Comparison of ENCODE assay signal across 20 cellular contexts in the genomic region with DNA sequence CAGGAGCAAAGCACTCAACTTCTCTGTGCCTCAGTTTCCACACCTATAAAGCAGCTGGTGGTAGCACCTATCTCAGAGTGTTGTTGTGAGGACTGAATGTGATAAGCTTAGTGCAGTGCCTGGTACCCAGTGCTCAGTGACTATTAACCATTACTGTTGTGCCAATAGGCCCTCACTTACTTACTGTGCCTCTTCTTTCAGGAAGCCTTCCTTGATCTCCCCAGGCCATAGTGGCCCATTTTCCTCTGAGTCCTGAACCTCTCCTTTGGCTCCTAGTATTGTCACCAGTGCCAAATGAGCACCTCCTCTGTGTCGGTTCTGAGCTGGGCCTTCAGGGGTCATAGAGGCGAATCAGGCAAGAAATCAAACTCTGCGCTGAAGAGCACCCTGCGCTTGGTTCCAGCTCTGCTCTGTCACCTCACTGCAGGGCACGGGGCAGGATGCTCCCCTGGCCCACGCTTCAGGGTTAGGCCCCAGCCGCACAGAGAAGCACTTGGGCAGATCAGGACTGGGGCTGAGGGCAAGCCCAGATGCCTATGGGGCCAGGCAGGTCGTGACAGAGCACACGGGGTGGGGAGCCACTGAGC. TPM values are rescaled to one million over a fixed set of nuclear protein-coding genes. Genes with fewer than 3 reads are reported as not detected.
DNase-seq lines count a peak whose midpoint lies in the region; ATAC-seq, FAIRE-seq and TF ChIP-seq lines count a peak whose summit lies in the region.
"Had no signal": no experiment of that assay in that cellular context is flagged by ENCODE, and none has a peak within 500 bp of the region (broad histone marks: within the 10 kb centered on the region; RNA-seq: fewer than 3 reads in every experiment).

No MANE protein-coding gene starts in this region.

- no TSS peak for BruUV-seq in K562 (replicated peaks; lab: Mats Ljungman, UMichigan)

- no peaks in the 10 kb centered on the region for H3K9me1 ChIP-seq in K562 (ENCODE audit: control insufficient read depth, insufficient read depth, low read length)

- no peak for ATAC-seq in A549
- ATAC-seq in K562, result no peak
- ATAC-seq in GM19455 (IDR thresholded peaks at IDR 0.05; ENCODE audit: unreplicated experiment), result no peak
- no peak for ATAC-seq in Right ventricle myocardium inferior
- ATAC-seq: HepG2 had no signal

- H3K4me1 ChIP-seq in A549, result peaks cover 8% of the 10 kb centered on the region; the same call in 2 of the 3 replicates
- peaks cover 67% of the 10 kb centered on the region for H3K4me1 ChIP-seq in BLaER1
- H3K4me1 ChIP-seq in K562 (replicated peaks in 1 of 2; ENCODE audit: control insufficient read depth in 2 of 2, insufficient read depth in 2 of 2, low read length in 2 of 2), result peaks cover 2 to 18% of the 10 kb centered on the region in 2 experiments; a peak in 3 of 5 replicates
- peaks cover 13% of the 10 kb centered on the region for H3K4me1 ChIP-seq in osteoblast (ENCODE audit: insufficient read depth, low read length)

- TF ChIP-seq RAD21 in A549 (conservative IDR thresholded peaks at IDR 0.05 in 1 of 2, IDR thresholded peaks at IDR 0.05 in 1 of 2) (no peak), K562 (CRISPR knock-in tag; conservative IDR thresholded peaks at IDR 0.05 in 1 of 2, IDR thresholded peaks at IDR 0.05 in 1 of 2) (no peak)

- TF ChIP-seq CTCF in A549 (IDR thresholded peaks at IDR 0.05) (no peak), K562 (IDR thresholded peaks at IDR 0.05 in 2 of 3, conservative IDR thresholded peaks at IDR 0.05 in 1 of 3; ENCODE audit: insufficient read depth in 2 of 3, low read depth in 1 of 3, low read length in 3 of 3) (no peak), osteoblast (IDR thresholded peaks at IDR 0.05; ENCODE audit: extremely low read depth, low read depth, low read length) (no peak)

- H3K4me3 ChIP-seq in A549 (no peak overlapping the region), BLaER1 (no peak overlapping the region), K562 (no peak overlapping the region), osteoblast (ENCODE audit: insufficient read depth, low read length) (no peak overlapping the region)

- in situ Hi-C loops in K562 (cut with MboI), result no loop called here

- H3K79me2 ChIP-seq in K562 (ENCODE audit: control insufficient read depth, insufficient read depth, low read length) (no peaks in the 10 kb centered on the region), osteoblast (ENCODE audit: insufficient read depth, low read length) (peaks cover 8% of the 10 kb centered on the region)

- TF ChIP-seq POLR2A in A549 (IDR thresholded peaks at IDR 0.05; ENCODE audit: low read length) (no peak), K562 (conservative IDR thresholded peaks at IDR 0.05) (no peak)

- POLR2A ChIA-PET in A549 (lab: Yijun Ruan, JAX) (no interaction called here), K562 (lab: Yijun Ruan, JAX) (no interaction called here)

- no peaks in the 10 kb centered on the region for H3K36me3 ChIP-seq in BLaER1
- H3K36me3 ChIP-seq in K562 (ENCODE audit: control insufficient read depth, insufficient read depth, low read length), result no peaks in the 10 kb centered on the region
- H3K36me3 ChIP-seq in osteoblast (ENCODE audit: insufficient read depth, low read length), result no peaks in the 10 kb centered on the region

- H3K9me3 ChIP-seq in A549, result no peaks in the 10 kb centered on the region
- no peaks in the 10 kb centered on the region for H3K9me3 ChIP-seq in BLaER1
- no peaks in the 10 kb centered on the region for H3K9me3 ChIP-seq in K562 (replicated peaks; ENCODE audit: control insufficient read depth, insufficient read depth, low read depth, low read length)
- no peaks in the 10 kb centered on the region for H3K9me3 ChIP-seq in osteoblast (ENCODE audit: low read depth, low read length)

- intact Hi-C loops in K562 (cut with micrococcal nuclease), result no loop called here
- intact Hi-C loops in Right ventricle myocardium inferior (cut with DNase I), result no loop called here

- CTCF ChIA-PET in A549 (lab: Yijun Ruan, JAX) (interaction anchor here (0.5 to 1.7 kb wide), 2 partner anchors 40 to 54 kb away, joined by 3 to 6 read pairs; no protein-coding TSS in a partner anchor), K562 (lab: Yijun Ruan, JAX; ENCODE audit: low intra/inter-chr PET ratio) (no interaction called here)

- DNase-seq in A549 (ENCODE audit: low read depth in 1 of 2, low spot score in 1 of 2) (no peak), K562 (ENCODE audit: extremely low read depth in 1 of 4, low spot score in 3 of 4) (no peak), osteoblast (ENCODE audit: insufficient read length, low spot score, missing footprints) (peak; percentile 67), Right ventricle myocardium inferior (ENCODE audit: missing footprints) (no peak)
- DNase-seq: AML-193; CD4-positive, alpha-beta memory T cell; DMS153; DMS79; GDM1; HCEC 1CT had no signal

- no peaks in the 10 kb centered on the region for H4K20me1 ChIP-seq in BLaER1
- no peaks in the 10 kb centered on the region; the same call in 1 of the 2 replicates for H4K20me1 ChIP-seq in K562 (replicated peaks; ENCODE audit: control insufficient read depth, insufficient read depth, low read length)
- no peaks in the 10 kb centered on the region for H4K20me1 ChIP-seq in osteoblast (ENCODE audit: insufficient read depth, low read length)

- H3K27me3 ChIP-seq in BLaER1 (no peaks in the 10 kb centered on the region), K562 (ENCODE audit: control insufficient read depth in 2 of 2, insufficient read depth in 2 of 2, low read length in 2 of 2) (no peaks in the 10 kb centered on the region), osteoblast (ENCODE audit: insufficient read depth, low read length) (no peaks in the 10 kb centered on the region)

- H3K9ac ChIP-seq in BLaER1, result no peak overlapping the region
- no peak overlapping the region for H3K9ac ChIP-seq in K562 (ENCODE audit: insufficient read depth in 1 of 2, low read depth in 2 of 2, low read length in 2 of 2)
- H3K9ac ChIP-seq: KMS-11 had no signal

- H3K4me2 ChIP-seq in A549 (no peak overlapping the region), BLaER1 (no peak overlapping the region), K562 (ENCODE audit: insufficient read depth, low read length) (no peak overlapping the region), osteoblast (ENCODE audit: insufficient read depth, low read length) (no peak overlapping the region)
- H3K4me2 ChIP-seq: KMS-11 had no signal

- TF ChIP-seq EP300 in A549 (IDR thresholded peaks at IDR 0.05), result no peak
- TF ChIP-seq EP300 in K562 (IDR thresholded peaks at IDR 0.05; ENCODE audit: low read length), result no peak

- FAIRE-seq in A549 (lab: Jason Lieb, UNC) (no peak), K562 (lab: Jason Lieb, UNC) (no peak)
- FAIRE-seq: A204.1, GM12892, H1, HepG2 had no signal

- no peak overlapping the region for H3K27ac ChIP-seq in A549
- H3K27ac ChIP-seq in BLaER1, result 0 out of 2 replicates have a peak overlapping the region, but pooled peaks have one; percentile 9
- no peak overlapping the region for H3K27ac ChIP-seq in K562 (ENCODE audit: extremely low read depth, low read depth, low read length)
- no peak overlapping the region for H3K27ac ChIP-seq in osteoblast (ENCODE audit: low read depth, low read length)
- H3K27ac ChIP-seq: KMS-11 had no signal

- 79% methylated on average over 9 of the region's 9 CpGs for WGBS in A549 (ENCODE audit: missing lambda C conversion rate)
- 42% methylated on average over 6 of the region's 9 CpGs for WGBS in K562 (ENCODE audit: insufficient coverage, low coverage, missing lambda C conversion rate)

- H2AFZ ChIP-seq in K562 (ENCODE audit: low read depth, low read length) (no peak overlapping the region), osteoblast (ENCODE audit: low read length) (no peak overlapping the region)

RNA-seq across cellular contexts. Expression of gene CALHM1, which starts 2.5 kb away (rescaled TPM):
- not detected in 2 replicates for polyA plus RNA-seq in A549 (2011; rRNA removed)
- not detected in 2 replicates for polyA plus RNA-seq in A549 (2012; cell fraction: cytosol; rRNA removed)
- polyA plus RNA-seq in A549 (2012; cell fraction: nucleus; rRNA removed), result not detected in 2 replicates
- polyA plus RNA-seq in A549 (2017; fragmentation: RNase III; extraction: RNeasy Plus Mini Kit Qiagen cat#74134 plus additional on column Dnase treatment), result not detected in 3 replicates
- polyA minus RNA-seq in A549 (2011; rRNA and poly(A)+ RNA removed), result not detected in 2 replicates
- total RNA-seq in K562 (2011; cell fraction: chromatin; rRNA removed; ENCODE audit: low replicate concordance), result not detected in 2 replicates
- total RNA-seq in K562 (2011; cell fraction: nucleolus; rRNA removed), result not detected in 2 replicates
- total RNA-seq in K562 (2011; cell fraction: nucleoplasm; rRNA removed), result not detected in 2 replicates
- not detected in 2 replicates for total RNA-seq in K562 (2014; rRNA removed)
- total RNA-seq in K562 (2014; rRNA removed; fragmentation: Illumina TruSeq; extraction: Trizol), result not detected in 2 replicates
- total RNA-seq in K562 (2015; rRNA removed; fragmentation: Illumina TruSeq; extraction: Trizol), result not detected in 2 replicates
- not detected in 2 replicates for total RNA-seq in K562 (2021)
- not detected in 2 replicates for polyA plus RNA-seq in K562 (2011; rRNA removed)
- polyA plus RNA-seq in K562 (2011; cell fraction: cytosol; rRNA removed), result not detected in 2 replicates
- polyA plus RNA-seq in K562 (2011; cell fraction: nucleus; rRNA removed), result not detected in 2 replicates
- polyA plus RNA-seq in K562 (2012), result not detected in 2 replicates
- polyA plus RNA-seq in K562 (2014; fragmentation: Illumina TruSeq; extraction: Trizol), result not detected in 2 replicates
- under 1 TPM in 1 of 2 experiments, not detected in 1; 0.03 TPM for polyA plus RNA-seq in K562 (2014; fragmentation: Nextera tagmentation; extraction: Ambion mirVana)
- polyA plus RNA-seq in K562 (2014; rRNA removed), result not detected in 2 replicates
- not detected in 2 replicates for polyA minus RNA-seq in K562 (2011; rRNA and poly(A)+ RNA removed)
- not detected in 2 replicates for polyA minus RNA-seq in K562 (2011; cell fraction: cytosol; rRNA and poly(A)+ RNA removed)
- not detected in 2 replicates for polyA minus RNA-seq in K562 (2011; cell fraction: nucleus; rRNA and poly(A)+ RNA removed)
- total RNA-seq in osteoblast, result not detected in 2 replicates
- total RNA-seq in Right ventricle myocardium inferior, result not detected
- total RNA-seq: CD4-positive, alpha-beta memory T cell; Daoy had no signal
- polyA plus RNA-seq: BJ; CD14-positive monocyte; CD4-positive, alpha-beta memory T cell; HepG2 had no signal

RNA-seq across cellular contexts. Expression of gene CALHM2, which starts 4.0 kb away (rescaled TPM):
- polyA plus RNA-seq in A549 (2011; rRNA removed) (2.5 and 3.6 TPM in 2 replicates), A549 (2017; fragmentation: RNase III; extraction: RNeasy Plus Mini Kit Qiagen cat#74134 plus additional on column Dnase treatment) (1.9 to 2.7 TPM (median 2.6 TPM) in 3 replicates), K562 (2011; rRNA removed) (0.08 and 0.39 TPM in 2 replicates), K562 (2014; fragmentation: Illumina TruSeq; extraction: Trizol) (not detected in 2 replicates), K562 (2014; fragmentation: Nextera tagmentation; extraction: Ambion mirVana) (under 1 TPM; 0.13 to 0.14 TPM), K562 (2014; rRNA removed) (not detected in 2 replicates)
- 2.4 and 3.0 TPM in 2 replicates for polyA plus RNA-seq in A549 (2012; cell fraction: cytosol; rRNA removed)
- polyA plus RNA-seq in A549 (2012; cell fraction: nucleus; rRNA removed), result 3.1 and 3.8 TPM in 2 replicates
- 3.4 and 4.1 TPM in 2 replicates for polyA minus RNA-seq in A549 (2011; rRNA and poly(A)+ RNA removed)
- not detected in 2 replicates for total RNA-seq in K562 (2011; cell fraction: chromatin; rRNA removed; ENCODE audit: low replicate concordance)
- not detected in 2 replicates for total RNA-seq in K562 (2011; cell fraction: nucleolus; rRNA removed)
- total RNA-seq in K562 (2011; cell fraction: nucleoplasm; rRNA removed), result not detected in 2 replicates
- total RNA-seq in K562 (2014; rRNA removed) (not detected in 2 replicates), K562 (2014; rRNA removed; fragmentation: Illumina TruSeq; extraction: Trizol) (not detected in 2 replicates), K562 (2015; rRNA removed; fragmentation: Illumina TruSeq; extraction: Trizol) (not detected in 2 replicates), K562 (2021) (0.16 TPM in 1 of 2 replicates, not detected in the other), osteoblast (54.6 and 56.3 TPM in 2 replicates), Right ventricle myocardium inferior (15.2 TPM)
- 0.10 and 0.41 TPM in 2 replicates for polyA plus RNA-seq in K562 (2011; cell fraction: cytosol; rRNA removed)
- polyA plus RNA-seq in K562 (2011; cell fraction: nucleus; rRNA removed), result 0.17 and 0.35 TPM in 2 replicates
- 1.3 and 1.7 TPM in 2 replicates for polyA plus RNA-seq in K562 (2012)
- not detected in 2 replicates for polyA minus RNA-seq in K562 (2011; rRNA and poly(A)+ RNA removed)
- 0.73 TPM in 1 of 2 replicates, not detected in the other for polyA minus RNA-seq in K562 (2011; cell fraction: cytosol; rRNA and poly(A)+ RNA removed)
- polyA minus RNA-seq in K562 (2011; cell fraction: nucleus; rRNA and poly(A)+ RNA removed), result 0.22 TPM in 1 of 2 replicates, not detected in the other
- total RNA-seq: HepG2 had no signal

RNA-seq across cellular contexts. Expression of gene CALHM3, which starts 22.9 kb away (rescaled TPM):
- polyA plus RNA-seq in A549 (2011; rRNA removed) (0.08 and 0.17 TPM in 2 replicates), A549 (2017; fragmentation: RNase III; extraction: RNeasy Plus Mini Kit Qiagen cat#74134 plus additional on column Dnase treatment) (0.09 to 0.21 TPM (median 0.17 TPM) in 3 replicates), K562 (2011; rRNA removed) (not detected in 2 replicates), K562 (2014; fragmentation: Illumina TruSeq; extraction: Trizol) (not detected in 2 replicates), K562 (2014; fragmentation: Nextera tagmentation; extraction: Ambion mirVana) (not detected), K562 (2014; rRNA removed) (not detected in 2 replicates)
- 0.11 and 0.13 TPM in 2 replicates for polyA plus RNA-seq in A549 (2012; cell fraction: cytosol; rRNA removed)
- 0.10 and 0.34 TPM in 2 replicates for polyA plus RNA-seq in A549 (2012; cell fraction: nucleus; rRNA removed)
- polyA minus RNA-seq in A549 (2011; rRNA and poly(A)+ RNA removed), result not detected in 2 replicates
- total RNA-seq in K562 (2011; cell fraction: chromatin; rRNA removed; ENCODE audit: low replicate concordance), result not detected in 2 replicates
- total RNA-seq in K562 (2011; cell fraction: nucleolus; rRNA removed), result not detected in 2 replicates
- not detected in 2 replicates for total RNA-seq in K562 (2011; cell fraction: nucleoplasm; rRNA removed)
- total RNA-seq in K562 (2014; rRNA removed) (not detected in 2 replicates), K562 (2014; rRNA removed; fragmentation: Illumina TruSeq; extraction: Trizol) (not detected in 2 replicates), K562 (2015; rRNA removed; fragmentation: Illumina TruSeq; extraction: Trizol) (not detected in 2 replicates), K562 (2021) (not detected in 2 replicates), osteoblast (not detected in 2 replicates), Right ventricle myocardium inferior (not detected)
- polyA plus RNA-seq in K562 (2011; cell fraction: cytosol; rRNA removed), result not detected in 2 replicates
- not detected in 2 replicates for polyA plus RNA-seq in K562 (2011; cell fraction: nucleus; rRNA removed)
- 0.10 TPM in 1 of 2 replicates, not detected in the other for polyA plus RNA-seq in K562 (2012)
- not detected in 2 replicates for polyA minus RNA-seq in K562 (2011; rRNA and poly(A)+ RNA removed)
- polyA minus RNA-seq in K562 (2011; cell fraction: cytosol; rRNA and poly(A)+ RNA removed), result not detected in 2 replicates
- polyA minus RNA-seq in K562 (2011; cell fraction: nucleus; rRNA and poly(A)+ RNA removed), result not detected in 2 replicates
- total RNA-seq: CD4-positive, alpha-beta memory T cell; HepG2 had no signal
- polyA plus RNA-seq: CD4-positive, alpha-beta memory T cell; HepG2 had no signal

RNA-seq across cellular contexts. Expression of gene NEURL1, which starts 37.3 kb away (rescaled TPM):
- 0.06 and 0.09 TPM in 2 replicates for polyA plus RNA-seq in A549 (2011; rRNA removed)
- 0.07 and 0.09 TPM in 2 replicates for polyA plus RNA-seq in A549 (2012; cell fraction: cytosol; rRNA removed)
- 0.24 and 0.61 TPM in 2 replicates for polyA plus RNA-seq in A549 (2012; cell fraction: nucleus; rRNA removed)
- 0.12 to 0.37 TPM (median 0.26 TPM) in 3 replicates for polyA plus RNA-seq in A549 (2017; fragmentation: RNase III; extraction: RNeasy Plus Mini Kit Qiagen cat#74134 plus additional on column Dnase treatment)
- polyA minus RNA-seq in A549 (2011; rRNA and poly(A)+ RNA removed), result 0.15 and 0.66 TPM in 2 replicates
- total RNA-seq in K562 (2011; cell fraction: chromatin; rRNA removed; ENCODE audit: low replicate concordance), result 1.3 TPM in 1 of 2 replicates, not detected in the other
- total RNA-seq in K562 (2011; cell fraction: nucleolus; rRNA removed), result 0.39 and 1.3 TPM in 2 replicates
- total RNA-seq in K562 (2011; cell fraction: nucleoplasm; rRNA removed), result 0.22 and 0.84 TPM in 2 replicates
- 0.08 and 0.45 TPM in 2 replicates for total RNA-seq in K562 (2014; rRNA removed)
- total RNA-seq in K562 (2014; rRNA removed; fragmentation: Illumina TruSeq; extraction: Trizol), result not detected in 2 replicates
- total RNA-seq in K562 (2015; rRNA removed; fragmentation: Illumina TruSeq; extraction: Trizol), result not detected in 2 replicates
- total RNA-seq in K562 (2021), result 0.11 and 0.20 TPM in 2 replicates
- 0.20 and 0.21 TPM in 2 replicates for polyA plus RNA-seq in K562 (2011; rRNA removed)
- polyA plus RNA-seq in K562 (2011; cell fraction: cytosol; rRNA removed), result 0.43 and 1.3 TPM in 2 replicates
- polyA plus RNA-seq in K562 (2011; cell fraction: nucleus; rRNA removed), result 0.38 and 2.3 TPM in 2 replicates
- polyA plus RNA-seq in K562 (2012), result 0.20 and 0.24 TPM in 2 replicates
- polyA plus RNA-seq in K562 (2014; fragmentation: Illumina TruSeq; extraction: Trizol), result 0.26 TPM in 1 of 2 replicates, not detected in the other
- under 1 TPM in 1 of 2 experiments, not detected in 1; 0.01 TPM for polyA plus RNA-seq in K562 (2014; fragmentation: Nextera tagmentation; extraction: Ambion mirVana)
- 0.04 TPM in 1 of 2 replicates, not detected in the other for polyA plus RNA-seq in K562 (2014; rRNA removed)
- polyA minus RNA-seq in K562 (2011; rRNA and poly(A)+ RNA removed), result 0.11 TPM in 1 of 2 replicates, not detected in the other
- 0.29 TPM in 1 of 2 replicates, not detected in the other for polyA minus RNA-seq in K562 (2011; cell fraction: cytosol; rRNA and poly(A)+ RNA removed)
- polyA minus RNA-seq in K562 (2011; cell fraction: nucleus; rRNA and poly(A)+ RNA removed), result 0.22 and 0.67 TPM in 2 replicates
- total RNA-seq in osteoblast, result under 0.01 TPM in 1 of 2 replicates, not detected in the other
- total RNA-seq in Right ventricle myocardium inferior, result 0.05 TPM
- total RNA-seq: Daoy, HepG2 had no signal
- polyA plus RNA-seq: HepG2 had no signal

RNA-seq across cellular contexts. Expression of gene PDCD11, which starts 59.7 kb away (rescaled TPM):
- polyA plus RNA-seq in A549 (2011; rRNA removed) (32.6 and 37.5 TPM in 2 replicates), A549 (2017; fragmentation: RNase III; extraction: RNeasy Plus Mini Kit Qiagen cat#74134 plus additional on column Dnase treatment) (23.5 to 30.8 TPM (median 26.2 TPM) in 3 replicates), K562 (2011; rRNA removed) (29.4 and 31.5 TPM in 2 replicates), K562 (2014; fragmentation: Illumina TruSeq; extraction: Trizol) (49.5 and 57.4 TPM in 2 replicates), K562 (2014; fragmentation: Nextera tagmentation; extraction: Ambion mirVana) (10 to 100 TPM; 14.8 to 18.8 TPM), K562 (2014; rRNA removed) (36.6 and 43.5 TPM in 2 replicates)
- 20.3 and 21.3 TPM in 2 replicates for polyA plus RNA-seq in A549 (2012; cell fraction: cytosol; rRNA removed)
- 58.3 and 59.8 TPM in 2 replicates for polyA plus RNA-seq in A549 (2012; cell fraction: nucleus; rRNA removed)
- polyA minus RNA-seq in A549 (2011; rRNA and poly(A)+ RNA removed), result 81.2 and 88.2 TPM in 2 replicates
- total RNA-seq in K562 (2011; cell fraction: chromatin; rRNA removed; ENCODE audit: low replicate concordance), result 243 and 353 TPM in 2 replicates
- total RNA-seq in K562 (2011; cell fraction: nucleolus; rRNA removed), result 172 and 186 TPM in 2 replicates
- total RNA-seq in K562 (2011; cell fraction: nucleoplasm; rRNA removed), result 173 and 175 TPM in 2 replicates
- total RNA-seq in K562 (2014; rRNA removed) (50.0 and 58.4 TPM in 2 replicates), K562 (2014; rRNA removed; fragmentation: Illumina TruSeq; extraction: Trizol) (51.1 and 52.9 TPM in 2 replicates), K562 (2015; rRNA removed; fragmentation: Illumina TruSeq; extraction: Trizol) (55.0 and 57.8 TPM in 2 replicates), K562 (2021) (73.8 and 74.1 TPM in 2 replicates), osteoblast (18.8 and 19.2 TPM in 2 replicates), Right ventricle myocardium inferior (12.1 TPM)
- polyA plus RNA-seq in K562 (2011; cell fraction: cytosol; rRNA removed), result 17.6 and 19.8 TPM in 2 replicates
- 112 and 186 TPM in 2 replicates for polyA plus RNA-seq in K562 (2011; cell fraction: nucleus; rRNA removed)
- polyA plus RNA-seq in K562 (2012), result 27.8 and 41.2 TPM in 2 replicates
- polyA minus RNA-seq in K562 (2011; rRNA and poly(A)+ RNA removed), result 61.4 and 76.9 TPM in 2 replicates
- polyA minus RNA-seq in K562 (2011; cell fraction: cytosol; rRNA and poly(A)+ RNA removed), result 36.2 and 44.5 TPM in 2 replicates
- 68.0 and 83.0 TPM in 2 replicates for polyA minus RNA-seq in K562 (2011; cell fraction: nucleus; rRNA and poly(A)+ RNA removed)

Comparison
In these comparisons a context has a peak if more than half of its experiments do, and no peak if none do; other contexts are left out.
1. RNA of gene CALHM2, which starts 4.0 kb away (total RNA-seq): 54.6 to 56.3 TPM in osteoblast and 15.2 TPM in Right ventricle myocardium inferior (single experiment); 0.16 TPM in K562; every median in the first group is over 10 times any median in the second.
2. Of the 35 proteins assayed by ChIP-seq in both K562 and A549: peak only in K562: none; only in A549: none; in both: ZFP36; in neither: 34.